Comparison of ENCODE assay signal across 12 cellular contexts in genomic region chr17:42529054-42529453, GRCh38. TPM values are rescaled to one million over a fixed set of nuclear protein-coding genes. Genes with fewer than 3 reads are reported as not detected.
A peak's percentile ranks its signal among the peaks of the same experiment; 100 is the strongest.
DNase-seq lines count a peak whose midpoint lies in the region; ATAC-seq and TF ChIP-seq lines count a peak whose summit lies in the region.
"Had no signal": no experiment of that assay in that cellular context is flagged by ENCODE, and none has a peak within 500 bp of the region (broad histone marks: within the 10 kb centered on the region; RNA-seq: fewer than 3 reads in every experiment).

No MANE protein-coding gene starts in this region.

- H3K27ac ChIP-seq in mesendoderm (ENCODE audit: low read depth, low read length) (no peak overlapping the region), gastrocnemius medialis (no peak overlapping the region)

- H3K9me3 ChIP-seq in gastrocnemius medialis, result no peaks in the 10 kb centered on the region
- H3K9me3 ChIP-seq: HAP-1 had no signal

- no peaks in the 10 kb centered on the region for H3K36me3 Mint-ChIP-seq in natural killer cell
- H3K36me3 Mint-ChIP-seq in natural killer cell treated with Interleukin-12 subunit alpha and Interleukin-12 subunit beta and Interleukin-15 and Interleukin-18, amount 100 ng/mL, for 72 hours, result no peaks in the 10 kb centered on the region
- H3K36me3 Mint-ChIP-seq in effector memory CD8-positive, alpha-beta T cell (ENCODE audit: insufficient read depth), result peaks cover 9% of the 10 kb centered on the region

- ATAC-seq in natural killer cell, result no peak
- ATAC-seq in natural killer cell treated with Interleukin-12 subunit alpha and Interleukin-12 subunit beta and Interleukin-15 and Interleukin-18, amount 100 ng/mL, for 72 hours, result no peak
- no peak for ATAC-seq in effector memory CD8-positive, alpha-beta T cell (replicated peaks)
- no peak for ATAC-seq in gastrocnemius medialis

- H3K9me3 Mint-ChIP-seq in natural killer cell, result no peaks in the 10 kb centered on the region
- no peaks in the 10 kb centered on the region for H3K9me3 Mint-ChIP-seq in natural killer cell treated with Interleukin-12 subunit alpha and Interleukin-12 subunit beta and Interleukin-15 and Interleukin-18, amount 100 ng/mL, for 72 hours
- H3K9me3 Mint-ChIP-seq in effector memory CD8-positive, alpha-beta T cell, result no peaks in the 10 kb centered on the region

- H3K4me3 ChIP-seq in mesendoderm (ENCODE audit: low read length) (no peak overlapping the region), gastrocnemius medialis (no peak overlapping the region)
- H3K4me3 ChIP-seq: HAP-1 had no signal

- H4K8ac ChIP-seq in mesendoderm (ENCODE audit: low read depth, low read length), result no peak overlapping the region

- H3K27me3 ChIP-seq in mesendoderm (ENCODE audit: insufficient read depth, low read length, poor library complexity), result no peaks in the 10 kb centered on the region
- no peaks in the 10 kb centered on the region for H3K27me3 ChIP-seq in gastrocnemius medialis

- no peak overlapping the region for H3K9ac ChIP-seq in mesendoderm (ENCODE audit: low read length)

- no peak overlapping the region for H4K5ac ChIP-seq in mesendoderm (ENCODE audit: low read length)

- H3K56ac ChIP-seq in mesendoderm (ENCODE audit: low read length), result no peak overlapping the region

- no peaks in the 10 kb centered on the region for H3K27me3 Mint-ChIP-seq in natural killer cell (ENCODE audit: low read depth in 2 of 2)
- peaks cover 3 to 5% of the 10 kb centered on the region in 2 donors for H3K27me3 Mint-ChIP-seq in natural killer cell treated with Interleukin-12 subunit alpha and Interleukin-12 subunit beta and Interleukin-15 and Interleukin-18, amount 100 ng/mL, for 72 hours
- H3K27me3 Mint-ChIP-seq in effector memory CD8-positive, alpha-beta T cell, result peaks cover 0 to 5% of the 10 kb centered on the region in 2 donors

- H3K4me1 ChIP-seq in mesendoderm (ENCODE audit: control insufficient read depth, low read depth, low read length) (peaks cover 2% of the 10 kb centered on the region), gastrocnemius medialis (peaks cover 29% of the 10 kb centered on the region in 2 donors)

- H3K23ac ChIP-seq in mesendoderm (ENCODE audit: low read length), result no peak overlapping the region

- H3K4me3 Mint-ChIP-seq in natural killer cell, result peak overlapping the region; percentile 25
- H3K4me3 Mint-ChIP-seq in natural killer cell treated with Interleukin-12 subunit alpha and Interleukin-12 subunit beta and Interleukin-15 and Interleukin-18, amount 100 ng/mL, for 72 hours, result no peak overlapping the region
- peak overlapping the region; percentile 75 to 80 for H3K4me3 Mint-ChIP-seq in effector memory CD8-positive, alpha-beta T cell

- no peak overlapping the region for H2BK5ac ChIP-seq in mesendoderm (ENCODE audit: low read length)

- H3K36me3 ChIP-seq in mesendoderm (ENCODE audit: control insufficient read depth, insufficient read depth, low read length) (no peaks in the 10 kb centered on the region), gastrocnemius medialis (no peaks in the 10 kb centered on the region)
- H3K36me3 ChIP-seq: HAP-1 had no signal

- no CpG with 5 or more reads among the region's 3 CpGs for WGBS in mesendoderm (ENCODE audit: extremely low coverage, insufficient coverage, low lambda C conversion rate)

- no peaks in the 10 kb centered on the region for H3K79me2 ChIP-seq in mesendoderm (ENCODE audit: control insufficient read depth, insufficient read depth, low read length)

- H2AK5ac ChIP-seq in mesendoderm (ENCODE audit: low read length), result no peak overlapping the region

- H3K27ac Mint-ChIP-seq in natural killer cell, result peak overlapping the region in 1 of 2 donors; percentile 86
- no peak overlapping the region for H3K27ac Mint-ChIP-seq in natural killer cell treated with Interleukin-12 subunit alpha and Interleukin-12 subunit beta and Interleukin-15 and Interleukin-18, amount 100 ng/mL, for 72 hours
- H3K27ac Mint-ChIP-seq in effector memory CD8-positive, alpha-beta T cell, result no peak overlapping the region

- TF ChIP-seq CTCF in natural killer cell (IDR thresholded peaks at IDR 0.05) (no peak), GM13976 (IDR thresholded peaks at IDR 0.05; ENCODE audit: borderline replicate concordance, control extremely low read depth, extremely low read depth, insufficient read depth, missing control alignments) (no peak), gastrocnemius medialis (IDR thresholded peaks at IDR 0.05 in 4 of 5, conservative IDR thresholded peaks at IDR 0.05 in 1 of 5) (no peak)

- H3K4me1 Mint-ChIP-seq in natural killer cell, result peaks cover 29 to 48% of the 10 kb centered on the region in 2 donors
- H3K4me1 Mint-ChIP-seq in natural killer cell treated with Interleukin-12 subunit alpha and Interleukin-12 subunit beta and Interleukin-15 and Interleukin-18, amount 100 ng/mL, for 72 hours (ENCODE audit: low read depth in 2 of 2), result peaks cover 40 to 46% of the 10 kb centered on the region in 2 donors
- peaks cover 33 to 41% of the 10 kb centered on the region in 2 donors for H3K4me1 Mint-ChIP-seq in effector memory CD8-positive, alpha-beta T cell (ENCODE audit: low read depth in 2 of 2)

- H2BK15ac ChIP-seq in mesendoderm (replicated peaks; ENCODE audit: low read depth), result no peak overlapping the region

- in situ Hi-C loops in GM13976 (cut with MboI; ENCODE audit: low sequenced_read_pairs, unreplicated experiment) (loop anchor here (5.0 kb wide), 1 partner anchor 207 kb away; no protein-coding TSS in a partner anchor), gastrocnemius medialis (cut with MboI; ENCODE audit: low sequenced_read_pairs in 4 of 4) (loop anchor here in 3 of 4 donors (5.0 to 10.0 kb wide), 2 partner anchors 114 to 207 kb away; no protein-coding TSS in a partner anchor)

- DNase-seq in natural killer cell, result no peak
- DNase-seq in natural killer cell treated with Interleukin-12 subunit alpha and Interleukin-12 subunit beta and Interleukin-15 and Interleukin-18, amount 100 ng/mL, for 72 hours (ENCODE audit: low spot score), result no peak
- DNase-seq in effector memory CD8-positive, alpha-beta T cell, result no peak
- DNase-seq in mesendoderm, result peak; percentile 58
- no peak for DNase-seq in GM13976 (ENCODE audit: low spot score)
- no peak for DNase-seq in NCI-H1930 (lab: John Stamatoyannopoulos, UW)
- no peak for DNase-seq in gastrocnemius medialis
- DNase-seq: KBM-7; NCI-H1092 treated with DMSO at 0.1 percent for 48 hours; NCI-H1694; NK-92 treated with Interleukin-12 subunit alpha and Interleukin-12 subunit beta, amount 100 ng/mL, for 24 hours had no signal

- no peak overlapping the region for H2BK120ac ChIP-seq in mesendoderm (ENCODE audit: low read depth, low read length)

- H3K4me2 ChIP-seq in mesendoderm (ENCODE audit: low read length), result no peak overlapping the region

- H3K18ac ChIP-seq in mesendoderm (ENCODE audit: low read length), result no peak overlapping the region

- no peak for TF ChIP-seq POLR2A in gastrocnemius medialis (IDR thresholded peaks at IDR 0.05)

- H3K79me1 ChIP-seq in mesendoderm (ENCODE audit: low read length), result no peaks in the 10 kb centered on the region

- no peak overlapping the region for H3K4ac ChIP-seq in mesendoderm (ENCODE audit: low read depth, low read length)

- intact Hi-C loops in natural killer cell (cut with micrococcal nuclease), result no loop called here
- intact Hi-C loops in gastrocnemius medialis (cut with DNase I; ENCODE audit: low total_unique reads), result loop anchor here (5.0 kb wide), 1 partner anchor 107 kb away; the partner anchor contains the start of gene CAVIN1

RNA-seq across cellular contexts. Expression of gene NAGLU, which starts 7.0 kb away (rescaled TPM):
- total RNA-seq in natural killer cell (10 to 100 TPM; 34.8 to 44.3 (median 36.4) TPM), gastrocnemius medialis (10 to 100 TPM; 16.4 to 30.1 (median 24.1) TPM)
- total RNA-seq in natural killer cell treated with Interleukin-12 subunit alpha and Interleukin-12 subunit beta and Interleukin-15 and Interleukin-18, amount 100 ng/mL, for 72 hours, result 10 to 100 TPM; 18.1 to 19.3 TPM
- polyA plus RNA-seq in mesendoderm (2013, experiment 1 of 2), result 9.6 TPM
- polyA plus RNA-seq in mesendoderm (2013, experiment 2 of 2), result 9.0 TPM

RNA-seq across cellular contexts. Expression of gene HSD17B1, which starts 23.7 kb away (rescaled TPM):
- total RNA-seq in natural killer cell, result 1 to 10 TPM in 2 of 3 donors, under 1 TPM in 1; 0.68 to 1.6 (median 1.2) TPM
- total RNA-seq in natural killer cell treated with Interleukin-12 subunit alpha and Interleukin-12 subunit beta and Interleukin-15 and Interleukin-18, amount 100 ng/mL, for 72 hours, result 1 to 10 TPM in 1 of 2 donors, under 1 TPM in 1; 0.71 to 1.6 TPM
- polyA plus RNA-seq in mesendoderm (2013, experiment 1 of 2), result 0.59 TPM
- polyA plus RNA-seq in mesendoderm (2013, experiment 2 of 2), result 0.67 TPM
- total RNA-seq in gastrocnemius medialis, result under 1 TPM in 3 of 4 donors, not detected in 1; 0.33 to 0.66 (median 0.47) TPM

RNA-seq across cellular contexts. Expression of gene COASY, which starts 32.9 kb away (rescaled TPM):
- total RNA-seq in natural killer cell (10 to 100 TPM; 61.1 to 67.8 (median 62.3) TPM), gastrocnemius medialis (10 to 100 TPM; 22.4 to 39.9 (median 27.5) TPM)
- 100 to 1,000 TPM in 1 of 2 donors, 10 to 100 TPM in 1; 83.4 to 126 TPM for total RNA-seq in natural killer cell treated with Interleukin-12 subunit alpha and Interleukin-12 subunit beta and Interleukin-15 and Interleukin-18, amount 100 ng/mL, for 72 hours
- 113 TPM for polyA plus RNA-seq in mesendoderm (2013, experiment 1 of 2)
- polyA plus RNA-seq in mesendoderm (2013, experiment 2 of 2), result 116 TPM

RNA-seq across cellular contexts. Expression of gene MLX, which starts 37.8 kb away (rescaled TPM):
- total RNA-seq in natural killer cell (10 to 100 TPM; 38.9 to 58.2 (median 42.6) TPM), gastrocnemius medialis (10 to 100 TPM; 49.7 to 81.9 (median 53.8) TPM)
- 10 to 100 TPM; 66.8 to 68.4 TPM for total RNA-seq in natural killer cell treated with Interleukin-12 subunit alpha and Interleukin-12 subunit beta and Interleukin-15 and Interleukin-18, amount 100 ng/mL, for 72 hours
- polyA plus RNA-seq in mesendoderm (2013, experiment 1 of 2), result 47.9 TPM
- 45.7 TPM for polyA plus RNA-seq in mesendoderm (2013, experiment 2 of 2)

RNA-seq across cellular contexts. Expression of gene PSMC3IP, which starts 48.5 kb away (rescaled TPM):
- total RNA-seq in natural killer cell (1 to 10 TPM; 5.0 to 6.2 (median 5.7) TPM), gastrocnemius medialis (1 to 10 TPM in 2 of 4 donors, under 1 TPM in 2; 0.46 to 2.7 (median 1.4) TPM)
- total RNA-seq in natural killer cell treated with Interleukin-12 subunit alpha and Interleukin-12 subunit beta and Interleukin-15 and Interleukin-18, amount 100 ng/mL, for 72 hours, result 10 to 100 TPM; 20.7 to 41.3 TPM
- 26.0 TPM for polyA plus RNA-seq in mesendoderm (2013, experiment 1 of 2)
- polyA plus RNA-seq in mesendoderm (2013, experiment 2 of 2), result 26.0 TPM
